Comparison of ENCODE assay signal across 1 cellular context in genomic region chr6:3353939-3354338, GRCh38.
TF ChIP-seq lines count a peak whose summit lies in the region.

No MANE protein-coding gene starts in this region.

TF ChIP-seq in K562, 482 proteins besides CTCF, POLR2A, EP300 and RAD21 (continued from another document):
- TF ChIP-seq MGA (IDR thresholded peaks at IDR 0.05) = peak; percentile 55; the same call in 1 of the 2 replicates
TF ChIP-seq in K562: peak in this region for 2.
